In genomic region chr12:10989107-10989506, GRCh38 we compare ENCODE assay signal across 21 cellular contexts. TPM values are rescaled to one million over a fixed set of nuclear protein-coding genes. Genes with fewer than 3 reads are reported as not detected.
DNase-seq lines count a peak whose midpoint lies in the region; ATAC-seq, FAIRE-seq and TF ChIP-seq lines count a peak whose summit lies in the region.
"Had no signal": no experiment of that assay in that cellular context is flagged by ENCODE, and none has a peak within 500 bp of the region (broad histone marks: within the 10 kb centered on the region; RNA-seq: fewer than 3 reads in every experiment).

No MANE protein-coding gene starts in this region.

- no peak for DNase-seq in activated T-cell treated with anti-CD3 and anti-CD28 coated beads, Interleukin-2, amount 50 U/mL, for 4 hours
- DNase-seq in activated T-cell treated with anti-CD3 and anti-CD28 coated beads, Interleukin-2, amount 50 U/mL, for 24 hours, result no peak
- DNase-seq in A549 (ENCODE audit: low read depth in 1 of 2, low spot score in 1 of 2) (no peak), GM19239 (ENCODE audit: insufficient read length, low spot score) (no peak), NCI-H1694 treated with DMSO at 0.1 percent for 48 hours (lab: John Stamatoyannopoulos, UW) (no peak), H7 (no peak)
- DNase-seq in stimulated activated naive CD8-positive, alpha-beta T cell treated with anti-CD3 and anti-CD28 coated beads, Interleukin-15, Interleukin-2, amounts not matched to agents 100 U/mL and 50 U/mL, for 24 hours, result no peak
- DNase-seq: AML-193; Caco-2; CD4-positive, alpha-beta T cell; HFFc6; IMR-90 had no signal

- no peak for TF ChIP-seq EP300 in A549 (IDR thresholded peaks at IDR 0.05)

- H3K27ac ChIP-seq in A549, result no peak overlapping the region
- H3K27ac ChIP-seq: C4-2B, HL-60 had no signal

- peaks cover 9% of the 10 kb centered on the region for H3K9me3 ChIP-seq in A549
- H3K9me3 ChIP-seq: Caco-2 had no signal

- no peaks in the 10 kb centered on the region for H3K4me1 ChIP-seq in A549
- H3K4me1 ChIP-seq: Caco-2 had no signal

- no peak overlapping the region for H3K27ac Mint-ChIP-seq in activated T-cell treated with anti-CD3 and anti-CD28 coated beads, Interleukin-2, amount 50 U/mL, for 24 hours
- H3K27ac Mint-ChIP-seq: CD4-positive, alpha-beta T cell; GM23338; HFFc6 had no signal

- TF ChIP-seq CTCF in A549 (IDR thresholded peaks at IDR 0.05), result no peak

- H3K36me3 Mint-ChIP-seq in activated T-cell treated with anti-CD3 and anti-CD28 coated beads, Interleukin-2, amount 50 U/mL, for 4 hours (ENCODE audit: insufficient read depth), result peaks cover 13% of the 10 kb centered on the region
- H3K36me3 Mint-ChIP-seq in activated T-cell treated with anti-CD3 and anti-CD28 coated beads, Interleukin-2, amount 50 U/mL, for 24 hours (ENCODE audit: low read depth), result peaks cover 32% of the 10 kb centered on the region

- H3K4me3 ChIP-seq in A549, result no peak overlapping the region
- H3K4me3 ChIP-seq in H7 (ENCODE audit: insufficient read depth, low read depth, low read length), result no peak overlapping the region
- H3K4me3 ChIP-seq: GM23338 had no signal

- peaks cover 3% of the 10 kb centered on the region for H3K4me1 Mint-ChIP-seq in activated T-cell treated with anti-CD3 and anti-CD28 coated beads, Interleukin-2, amount 50 U/mL, for 4 hours (ENCODE audit: low read depth)
- peaks cover 27% of the 10 kb centered on the region for H3K4me1 Mint-ChIP-seq in activated T-cell treated with anti-CD3 and anti-CD28 coated beads, Interleukin-2, amount 50 U/mL, for 24 hours (ENCODE audit: low read depth)

- H3K27me3 Mint-ChIP-seq in activated T-cell treated with anti-CD3 and anti-CD28 coated beads, Interleukin-2, amount 50 U/mL, for 4 hours (ENCODE audit: low read depth), result no peaks in the 10 kb centered on the region
- no peaks in the 10 kb centered on the region for H3K27me3 Mint-ChIP-seq in activated T-cell treated with anti-CD3 and anti-CD28 coated beads, Interleukin-2, amount 50 U/mL, for 24 hours
- H3K27me3 Mint-ChIP-seq: CD4-positive, alpha-beta T cell had no signal

- TF ChIP-seq POLR2A in A549 (IDR thresholded peaks at IDR 0.05; ENCODE audit: low read length), result no peak

- no peak for TF ChIP-seq RAD21 in A549 (conservative IDR thresholded peaks at IDR 0.05 in 1 of 2, IDR thresholded peaks at IDR 0.05 in 1 of 2)

- 95% methylated on average over 2 of the region's 2 CpGs for WGBS in A549 (ENCODE audit: missing lambda C conversion rate)

- no peaks in the 10 kb centered on the region for H3K36me3 ChIP-seq in H7 (replicated peaks; ENCODE audit: control insufficient read depth, insufficient read depth, low read length)

- no peak overlapping the region for H3K4me2 ChIP-seq in A549
- H3K4me2 ChIP-seq: GM23338 had no signal

- no peaks in the 10 kb centered on the region for H3K9me3 Mint-ChIP-seq in activated T-cell treated with anti-CD3 and anti-CD28 coated beads, Interleukin-2, amount 50 U/mL, for 4 hours
- peaks cover 12% of the 10 kb centered on the region for H3K9me3 Mint-ChIP-seq in activated T-cell treated with anti-CD3 and anti-CD28 coated beads, Interleukin-2, amount 50 U/mL, for 24 hours

- CTCF ChIA-PET in A549 (lab: Yijun Ruan, JAX), result interaction anchor here (0.6 kb wide), 1 partner anchor 13 kb away, joined by 3 read pairs; no protein-coding TSS in a partner anchor

- peak; percentile 73 for FAIRE-seq in A549 (lab: Jason Lieb, UNC)
- FAIRE-seq in GM19239 (lab: Jason Lieb, UNC), result peak; percentile 4
- FAIRE-seq: D721Med, GM12891, H54, HTR-8/SVneo had no signal

- peak; percentile 77 to 80 for ATAC-seq in activated T-cell treated with anti-CD3 and anti-CD28 coated beads, Interleukin-2, amount 50 U/mL, for 4 hours
- no peak for ATAC-seq in A549
- ATAC-seq in stimulated activated naive CD8-positive, alpha-beta T cell treated with anti-CD3 and anti-CD28 coated beads, Interleukin-15, Interleukin-2, amounts not matched to agents 100 U/mL and 50 U/mL, for 24 hours, result peak; percentile 52
- ATAC-seq: GM23338, HCT116 had no signal

- no peaks in the 10 kb centered on the region for H3K27me3 ChIP-seq in H7 (ENCODE audit: control insufficient read depth, insufficient read depth, low read length)

- POLR2A ChIA-PET in A549 (lab: Yijun Ruan, JAX), result no interaction called here

- H3K4me3 Mint-ChIP-seq in activated T-cell treated with anti-CD3 and anti-CD28 coated beads, Interleukin-2, amount 50 U/mL, for 4 hours, result no peak overlapping the region
- H3K4me3 Mint-ChIP-seq in activated T-cell treated with anti-CD3 and anti-CD28 coated beads, Interleukin-2, amount 50 U/mL, for 24 hours, result no peak overlapping the region
- H3K4me3 Mint-ChIP-seq: CD4-positive, alpha-beta T cell; GM23338; HFFc6 had no signal

TF ChIP-seq in A549, 52 proteins besides CTCF, POLR2A, EP300 and RAD21:
- TF ChIP-seq TFCP2L1 (CRISPR knock-in tag; IDR thresholded peaks at IDR 0.05) (no peak), HOXB13 (CRISPR knock-in tag; IDR thresholded peaks at IDR 0.05; ENCODE audit: low read depth) (no peak), CBX8 (IDR thresholded peaks at IDR 0.05) (no peak), EHF (CRISPR knock-in tag; IDR thresholded peaks at IDR 0.05) (no peak), HDAC2 (IDR thresholded peaks at IDR 0.05) (no peak), HOXA7 (CRISPR knock-in tag; IDR thresholded peaks at IDR 0.05) (no peak), EHMT2 (IDR thresholded peaks at IDR 0.05; ENCODE audit: low read depth) (no peak), BHLHE40 (IDR thresholded peaks at IDR 0.05; ENCODE audit: low read depth, low read length) (no peak), ELK1 (IDR thresholded peaks at IDR 0.05; ENCODE audit: low read depth, low read length) (no peak), NPAS2 (CRISPR knock-in tag; IDR thresholded peaks at IDR 0.05; ENCODE audit: borderline replicate concordance) (no peak)

RNA-seq across cellular contexts. Expression of gene TAS2R50, which starts 2.4 kb away (rescaled TPM):
- under 1 TPM in 1 of 3 donors, not detected in 2; 0.35 TPM for total RNA-seq in activated T-cell treated with anti-CD3 and anti-CD28 coated beads, Interleukin-2, amount 50 U/mL, for 4 hours
- polyA plus RNA-seq in A549 (2011; rRNA removed), result 0.25 and 0.27 TPM in 2 replicates
- not detected in 2 replicates for polyA plus RNA-seq in A549 (2012; cell fraction: cytosol; rRNA removed)
- polyA plus RNA-seq in A549 (2012; cell fraction: nucleus; rRNA removed), result 0.10 and 0.16 TPM in 2 replicates
- polyA plus RNA-seq in A549 (2017; fragmentation: RNase III; extraction: RNeasy Plus Mini Kit Qiagen cat#74134 plus additional on column Dnase treatment), result not detected in 3 replicates
- polyA minus RNA-seq in A549 (2011; rRNA and poly(A)+ RNA removed), result 5.4 and 6.9 TPM in 2 replicates
- 0.76 and 0.85 TPM in 2 replicates for total RNA-seq in H7 (2014; rRNA removed; shearing (Covaris generic))
- polyA plus RNA-seq: BJ, GM23338, IMR-90 had no signal

RNA-seq across cellular contexts. Expression of gene TAS2R20, which starts 9.0 kb away (rescaled TPM):
- under 1 TPM; 0.53 to 0.63 (median 0.61) TPM for total RNA-seq in activated T-cell treated with anti-CD3 and anti-CD28 coated beads, Interleukin-2, amount 50 U/mL, for 4 hours
- polyA plus RNA-seq in A549 (2011; rRNA removed) (0.89 and 1.4 TPM in 2 replicates), A549 (2017; fragmentation: RNase III; extraction: RNeasy Plus Mini Kit Qiagen cat#74134 plus additional on column Dnase treatment) (0.15 to 0.21 TPM (median 0.15 TPM) in 3 replicates)
- polyA plus RNA-seq in A549 (2012; cell fraction: cytosol; rRNA removed), result 0.04 TPM in 1 of 2 replicates, not detected in the other
- 0.65 and 1.3 TPM in 2 replicates for polyA plus RNA-seq in A549 (2012; cell fraction: nucleus; rRNA removed)
- 4.2 and 4.5 TPM in 2 replicates for polyA minus RNA-seq in A549 (2011; rRNA and poly(A)+ RNA removed)
- total RNA-seq in H7 (2014; rRNA removed; shearing (Covaris generic)), result 0.26 and 0.38 TPM in 2 replicates
- polyA plus RNA-seq: GM23338 had no signal

RNA-seq across cellular contexts. Expression of gene TAS2R19, which starts 33.3 kb away (rescaled TPM):
- 1 to 10 TPM in 1 of 3 donors, under 1 TPM in 2; 0.87 to 1.1 (median 0.95) TPM for total RNA-seq in activated T-cell treated with anti-CD3 and anti-CD28 coated beads, Interleukin-2, amount 50 U/mL, for 4 hours
- polyA plus RNA-seq in A549 (2011; rRNA removed) (0.90 and 1.1 TPM in 2 replicates), A549 (2017; fragmentation: RNase III; extraction: RNeasy Plus Mini Kit Qiagen cat#74134 plus additional on column Dnase treatment) (0.09 to 0.19 TPM (median 0.13 TPM) in 3 replicates)
- polyA plus RNA-seq in A549 (2012; cell fraction: cytosol; rRNA removed), result 0.12 TPM in 1 of 2 replicates, not detected in the other
- 0.50 and 0.92 TPM in 2 replicates for polyA plus RNA-seq in A549 (2012; cell fraction: nucleus; rRNA removed)
- 16.2 and 16.5 TPM in 2 replicates for polyA minus RNA-seq in A549 (2011; rRNA and poly(A)+ RNA removed)
- total RNA-seq in H7 (2014; rRNA removed; shearing (Covaris generic)), result 0.62 and 1.3 TPM in 2 replicates

RNA-seq across cellular contexts. Expression of gene TAS2R31, which starts 42.1 kb away (rescaled TPM):
- total RNA-seq in activated T-cell treated with anti-CD3 and anti-CD28 coated beads, Interleukin-2, amount 50 U/mL, for 4 hours, result 1 to 10 TPM in 1 of 3 donors, under 1 TPM in 2; 0.86 to 1.0 (median 0.98) TPM
- polyA plus RNA-seq in A549 (2011; rRNA removed) (0.73 and 1.1 TPM in 2 replicates), A549 (2017; fragmentation: RNase III; extraction: RNeasy Plus Mini Kit Qiagen cat#74134 plus additional on column Dnase treatment) (0.17 to 0.30 TPM (median 0.28 TPM) in 3 replicates)
- 0.07 and 0.13 TPM in 2 replicates for polyA plus RNA-seq in A549 (2012; cell fraction: cytosol; rRNA removed)
- 0.30 and 0.58 TPM in 2 replicates for polyA plus RNA-seq in A549 (2012; cell fraction: nucleus; rRNA removed)
- 6.4 and 7.2 TPM in 2 replicates for polyA minus RNA-seq in A549 (2011; rRNA and poly(A)+ RNA removed)
- total RNA-seq in H7 (2014; rRNA removed; shearing (Covaris generic)), result 0.48 and 0.55 TPM in 2 replicates
- polyA plus RNA-seq: GM23338 had no signal

RNA-seq across cellular contexts. Expression of gene TAS2R14, which starts 50.0 kb away (rescaled TPM):
- 1 to 10 TPM in 2 of 3 donors, under 1 TPM in 1; 0.89 to 1.3 (median 1.0) TPM for total RNA-seq in activated T-cell treated with anti-CD3 and anti-CD28 coated beads, Interleukin-2, amount 50 U/mL, for 4 hours
- polyA plus RNA-seq in A549 (2011; rRNA removed), result 3.1 and 4.1 TPM in 2 replicates
- 0.38 and 0.48 TPM in 2 replicates for polyA plus RNA-seq in A549 (2012; cell fraction: cytosol; rRNA removed)
- polyA plus RNA-seq in A549 (2012; cell fraction: nucleus; rRNA removed), result 2.6 and 4.3 TPM in 2 replicates
- 0.70 to 0.94 TPM (median 0.80 TPM) in 3 replicates for polyA plus RNA-seq in A549 (2017; fragmentation: RNase III; extraction: RNeasy Plus Mini Kit Qiagen cat#74134 plus additional on column Dnase treatment)
- 3.7 and 3.9 TPM in 2 replicates for polyA minus RNA-seq in A549 (2011; rRNA and poly(A)+ RNA removed)
- 0.10 and 0.92 TPM in 2 replicates for total RNA-seq in H7 (2014; rRNA removed; shearing (Covaris generic))

Comparison
In these comparisons a context has a peak if more than half of its experiments do, and no peak if none do; other contexts are left out.
1. ATAC-seq: peak in activated T-cell treated with anti-CD3 and anti-CD28 coated beads, Interleukin-2, amount 50 U/mL, for 4 hours (2 of 2) and stimulated activated naive CD8-positive, alpha-beta T cell treated with anti-CD3 and anti-CD28 coated beads, Interleukin-15, Interleukin-2, amounts not matched to agents 100 U/mL and 50 U/mL, for 24 hours (single experiment); none in A549 (0 of 2).